In genomic region chr15:78049691-78050440, GRCh38 we compare ENCODE assay signal across 8 cellular contexts. TPM values are rescaled to one million over a fixed set of nuclear protein-coding genes. Genes with fewer than 3 reads are reported as not detected.
DNase-seq lines count a peak whose midpoint lies in the region; ATAC-seq and TF ChIP-seq lines count a peak whose summit lies in the region.

No MANE protein-coding gene starts in this region.

- H3K9me2 ChIP-seq in MM.1S (replicated peaks; ENCODE audit: insufficient read depth, low read length) = no peaks in the 10 kb centered on the region

- H3K79me2 ChIP-seq in MM.1S (ENCODE audit: low read length) = peaks cover 22% of the 10 kb centered on the region

- H3K4me3 ChIP-seq in MM.1S (ENCODE audit: low read length) = no peak overlapping the region

- H2AFZ ChIP-seq in MM.1S (ENCODE audit: low read length) = no peak overlapping the region

- POLR2A ChIA-PET in GM10248 (lab: Yijun Ruan, JAX) = interaction anchor here (1.3 kb wide), 1 partner anchor 19 kb away, joined by 3 read pairs; no protein-coding TSS in a partner anchor

- H3K9me3 ChIP-seq in MM.1S (replicated peaks; ENCODE audit: insufficient read depth, low read length) = no peaks in the 10 kb centered on the region

- peak; percentile 76 for ATAC-seq in GM21717 (IDR thresholded peaks at IDR 0.05; ENCODE audit: unreplicated experiment)
- peak; percentile 48 to 62 for ATAC-seq in naive B cell (ENCODE audit: low read depth in 2 of 2)
- no peak for ATAC-seq in GM18873 (IDR thresholded peaks at IDR 0.05; ENCODE audit: low FRiP score, unreplicated experiment)

- H3K9ac ChIP-seq in MM.1S (ENCODE audit: low read length) = no peak overlapping the region

- H3K4me1 Mint-ChIP-seq in activated naive CD8-positive, alpha-beta T cell treated with anti-CD3 and anti-CD28 coated beads for 36 hours = peaks cover 94% of the 10 kb centered on the region
- H3K4me1 Mint-ChIP-seq in naive B cell = peaks cover 42 to 51% (median 48%) of the 10 kb centered on the region in 3 donors

- H3K27ac ChIP-seq in MM.1S (ENCODE audit: low read length) = peak overlapping the region; percentile 25; the same call in 1 of the 2 replicates

- 0 out of 2 replicates have a peak, but pooled peaks cover 8% of the 10 kb centered on the region for H3F3A ChIP-seq in MM.1S (ENCODE audit: insufficient read depth, low read length)

- H3K36me3 ChIP-seq in MM.1S (replicated peaks; ENCODE audit: insufficient read depth, low read length) = 0 out of 2 replicates have a peak, but pooled peaks cover 3% of the 10 kb centered on the region

- H3K9me3 Mint-ChIP-seq in activated naive CD8-positive, alpha-beta T cell treated with anti-CD3 and anti-CD28 coated beads for 36 hours = no peaks in the 10 kb centered on the region
- H3K9me3 Mint-ChIP-seq in naive B cell = no peaks in the 10 kb centered on the region

- H3K4me3 Mint-ChIP-seq in activated naive CD8-positive, alpha-beta T cell treated with anti-CD3 and anti-CD28 coated beads for 36 hours = peak overlapping the region; percentile 68
- H3K4me3 Mint-ChIP-seq in naive B cell = peak overlapping the region in 4 of 8 donors; percentile 33 to 78 (median 56)

- H3K27me3 Mint-ChIP-seq in activated naive CD8-positive, alpha-beta T cell treated with anti-CD3 and anti-CD28 coated beads for 36 hours = no peaks in the 10 kb centered on the region
- H3K27me3 Mint-ChIP-seq in naive B cell = no peaks in the 10 kb centered on the region

- no peaks in the 10 kb centered on the region for H4K20me1 ChIP-seq in MM.1S (ENCODE audit: insufficient read depth, low read length)

- peak overlapping the region; percentile 97 for H3K27ac Mint-ChIP-seq in activated naive CD8-positive, alpha-beta T cell treated with anti-CD3 and anti-CD28 coated beads for 36 hours
- peak overlapping the region in 5 of 6 donors; percentile 7 to 44 (median 26) for H3K27ac Mint-ChIP-seq in naive B cell

- DNase-seq in GM10248 (ENCODE audit: extremely low spot score) (peak; percentile 71), MM.1S (peak; percentile 49), naive B cell (no peak), HuH-7 (ENCODE audit: low spot score) (no peak), mucosa of gallbladder (ENCODE audit: low spot score) (no peak)
- peak; percentile 79 for DNase-seq in activated naive CD8-positive, alpha-beta T cell treated with anti-CD3 and anti-CD28 coated beads for 36 hours

- H3K4me2 ChIP-seq in MM.1S (ENCODE audit: low read depth, low read length) = peak overlapping the region; percentile 5; the same call in 1 of the 2 replicates

- peaks cover 47% of the 10 kb centered on the region for H3K36me3 Mint-ChIP-seq in activated naive CD8-positive, alpha-beta T cell treated with anti-CD3 and anti-CD28 coated beads for 36 hours
- H3K36me3 Mint-ChIP-seq in naive B cell = peaks cover 0 to 10% of the 10 kb centered on the region in 2 donors

- no peak for TF ChIP-seq CTCF in GM10248 (IDR thresholded peaks at IDR 0.05; ENCODE audit: control extremely low read depth, extremely low read depth, low read depth, missing control alignments)
- no peak for TF ChIP-seq CTCF in MM.1S (IDR thresholded peaks at IDR 0.05; ENCODE audit: low read length)

- peaks cover 33% of the 10 kb centered on the region for H3K4me1 ChIP-seq in MM.1S (ENCODE audit: low read length)

- no peaks in the 10 kb centered on the region for H3K27me3 ChIP-seq in MM.1S (replicated peaks; ENCODE audit: insufficient read depth, low read length)

- CTCF ChIA-PET in GM10248 (lab: Yijun Ruan, JAX) = interaction anchor here (1.1 to 3.8 kb wide), 9 partner anchors 8 to 90 kb away, joined by 3 to 23 read pairs (median 13); no protein-coding TSS in a partner anchor

RNA-seq across cellular contexts. Expression of gene TBC1D2B, which starts 27.6 kb away (rescaled TPM):
- 10 to 100 TPM; 39.4 to 44.1 TPM for total RNA-seq in activated naive CD8-positive, alpha-beta T cell treated with anti-CD3 and anti-CD28 coated beads for 36 hours
- polyA plus RNA-seq in naive B cell (ENCODE audit: low read depth in 6 of 6) = 1 to 10 TPM; 1.7 to 5.5 (median 2.9) TPM
- total RNA-seq in mucosa of gallbladder = 75.5 TPM

RNA-seq across cellular contexts. Expression of gene SH2D7, which starts 42.5 kb away (rescaled TPM):
- not detected for total RNA-seq in activated naive CD8-positive, alpha-beta T cell treated with anti-CD3 and anti-CD28 coated beads for 36 hours
- polyA plus RNA-seq in naive B cell (ENCODE audit: low read depth in 6 of 6) = not detected
- 2.3 TPM for total RNA-seq in mucosa of gallbladder

Comparison
In these comparisons a context has a peak if more than half of its experiments do, and no peak if none do; other contexts are left out.
1. DNase-seq: peak in GM10248 (single experiment), MM.1S (single experiment) and activated naive CD8-positive, alpha-beta T cell treated with anti-CD3 and anti-CD28 coated beads for 36 hours (single experiment); none in naive B cell (single experiment), HuH-7 (single experiment) and mucosa of gallbladder (single experiment).